Comparison of ENCODE assay signal across 17 cellular contexts in the genomic region with DNA sequence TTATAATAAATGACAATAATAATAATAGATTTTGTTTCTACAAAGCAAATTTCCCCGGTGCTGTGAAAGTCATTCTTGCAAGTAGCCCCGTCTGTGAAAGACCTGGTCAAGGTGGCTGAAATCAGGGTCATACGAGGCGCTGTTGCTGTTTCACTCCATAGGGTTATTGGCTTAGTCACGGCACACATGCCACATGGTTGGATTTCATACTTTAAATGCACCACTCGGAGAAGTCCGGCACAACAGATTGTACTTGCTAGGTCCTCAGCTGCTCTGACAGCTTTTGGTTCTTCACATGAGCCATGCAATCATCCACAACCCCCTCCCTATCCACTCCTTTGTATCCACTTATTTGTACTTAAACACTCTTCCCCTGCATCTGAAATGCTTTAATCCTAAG.
"Had no signal": no experiment of that assay in that cellular context is flagged by ENCODE, and none has a peak within 500 bp of the region (broad histone marks: within the 10 kb centered on the region; RNA-seq: fewer than 3 reads in every experiment).

No MANE protein-coding gene starts in this region.

- DNase-seq: activated CD4-positive, alpha-beta T cell treated with anti-CD3 and anti-CD28 coated beads, Interleukin-2, amount 10 ng/mL, durations not matched to agents 24 days and 14 days; activated CD8-positive, alpha-beta T cell treated with anti-CD3 and anti-CD28 coated beads for 36 hours; activated naive CD4-positive, alpha-beta T cell treated with anti-CD3 and anti-CD28 coated beads, Interleukin-2, amount 10 ng/mL, durations not matched to agents 7 days and 5 days; activated naive CD8-positive, alpha-beta T cell treated with anti-CD3 and anti-CD28 coated beads, Interleukin-2, amount 50 U/mL, for 24 hours; activated T-cell treated with anti-CD3 and anti-CD28 coated beads, Interleukin-2, amount 50 U/mL, for 1 hour; anterior cingulate cortex; brain microvascular endothelial cell; cortex of kidney; effector CD4-positive, alpha-beta T cell; psoas muscle; spleen; stimulated activated naive CD4-positive, alpha-beta T cell; substantia nigra; T-cell; T-helper 9 cell; transverse colon; uterus had no signal

- H3K27me3 ChIP-seq: brain microvascular endothelial cell, transverse colon, uterus had no signal

- ATAC-seq: activated CD8-positive, alpha-beta T cell treated with anti-CD3 and anti-CD28 coated beads for 36 hours; activated naive CD8-positive, alpha-beta T cell treated with anti-CD3 and anti-CD28 coated beads, Interleukin-2, amount 50 U/mL, for 24 hours; T-cell had no signal

- H3K4me3 ChIP-seq: psoas muscle, spleen, transverse colon, uterus had no signal

- H3K27ac ChIP-seq: brain microvascular endothelial cell, psoas muscle had no signal

- H3K36me3 ChIP-seq: transverse colon, uterus had no signal

- H3K4me1 ChIP-seq: uterus had no signal

- H3K9me3 ChIP-seq: psoas muscle, spleen, transverse colon, uterus had no signal
